In genomic region chr17:68422821-68423220, GRCh38 we compare ENCODE assay signal across 21 cellular contexts. TPM values are rescaled to one million over a fixed set of nuclear protein-coding genes. Genes with fewer than 3 reads are reported as not detected.
DNase-seq lines count a peak whose midpoint lies in the region; ATAC-seq and TF ChIP-seq lines count a peak whose summit lies in the region.
"Had no signal": no experiment of that assay in that cellular context is flagged by ENCODE, and none has a peak within 500 bp of the region (broad histone marks: within the 10 kb centered on the region; RNA-seq: fewer than 3 reads in every experiment).

No MANE protein-coding gene starts in this region.

- H3K4me1 Mint-ChIP-seq in effector memory CD8-positive, alpha-beta T cell (ENCODE audit: low read depth in 2 of 2) = peaks cover 0 to 2% of the 10 kb centered on the region in 2 donors
- peaks cover 3% of the 10 kb centered on the region for H3K4me1 Mint-ChIP-seq in neural progenitor cell
- H3K4me1 Mint-ChIP-seq: CD8-positive, alpha-beta memory T cell had no signal

- H4K20me1 ChIP-seq in neural progenitor cell (ENCODE audit: low read depth) = no peaks in the 10 kb centered on the region

- peaks cover 22% of the 10 kb centered on the region for H3K36me3 Mint-ChIP-seq in effector memory CD8-positive, alpha-beta T cell (ENCODE audit: insufficient read depth)
- H3K36me3 Mint-ChIP-seq in neural progenitor cell = peaks cover 13% of the 10 kb centered on the region

- no peak for TF ChIP-seq CTCF in neural progenitor cell (IDR thresholded peaks at IDR 0.05)

- no peaks in the 10 kb centered on the region for H3K9me3 Mint-ChIP-seq in effector memory CD8-positive, alpha-beta T cell
- H3K9me3 Mint-ChIP-seq in neural progenitor cell = no peaks in the 10 kb centered on the region
- H3K9me3 Mint-ChIP-seq: CD4-positive, CD25-positive, alpha-beta regulatory T cell; CD8-positive, alpha-beta memory T cell had no signal

- no peak overlapping the region for H3K4me3 ChIP-seq in neural progenitor cell
- H3K4me3 ChIP-seq: GM23248 had no signal

- H3K9ac ChIP-seq in neural progenitor cell = no peak overlapping the region
- H3K9ac ChIP-seq: GM23248 had no signal

- H3K27ac ChIP-seq in neural progenitor cell = no peak overlapping the region
- H3K27ac ChIP-seq: GM23248 had no signal

- H3K27me3 Mint-ChIP-seq in effector memory CD8-positive, alpha-beta T cell = no peaks in the 10 kb centered on the region
- H3K27me3 Mint-ChIP-seq in neural progenitor cell (ENCODE audit: insufficient read depth, low read depth) = peaks cover 2% of the 10 kb centered on the region
- H3K27me3 Mint-ChIP-seq: CD4-positive, CD25-positive, alpha-beta regulatory T cell; CD8-positive, alpha-beta memory T cell had no signal

- no peak overlapping the region for H3K4me2 ChIP-seq in neural progenitor cell

- peaks cover 8% of the 10 kb centered on the region for H3K4me1 ChIP-seq in neural progenitor cell
- H3K4me1 ChIP-seq: BE2C had no signal

- H3K36me3 ChIP-seq in neural progenitor cell = no peaks in the 10 kb centered on the region
- H3K36me3 ChIP-seq: BE2C had no signal

- no peak overlapping the region for H2AFZ ChIP-seq in neural progenitor cell (replicated peaks)
- H2AFZ ChIP-seq: GM23248 had no signal

- H3K27ac Mint-ChIP-seq in effector memory CD8-positive, alpha-beta T cell = peak overlapping the region; percentile 13 to 23
- H3K27ac Mint-ChIP-seq in neural progenitor cell = no peak overlapping the region
- H3K27ac Mint-ChIP-seq: HFFc6 had no signal

- DNase-seq in H4 (ENCODE audit: low spot score) (peak; percentile 2), neural progenitor cell (ENCODE audit: low spot score) (peak; percentile 1), ureter (ENCODE audit: low spot score) (peak; percentile 23), T1000 (lab: John Stamatoyannopoulos, UW) (no peak), NCI-H146 treated with DMSO at 0.1 percent for 48 hours (lab: John Stamatoyannopoulos, UW; ENCODE audit: unreplicated experiment) (no peak), RPMI8226 (no peak)
- no peak for DNase-seq in effector memory CD8-positive, alpha-beta T cell
- DNase-seq: ACHN; BE2C; C1 segment of cervical spinal cord; CD4-positive, CD25-positive, alpha-beta regulatory T cell; CD8-positive, alpha-beta memory T cell; COR-L47; DMS 273 treated with DMSO at 0.1 percent for 48 hours; DMS53; DND-41; GM23248; H7; HFFc6; IMR-90 had no signal

- peaks cover 5% of the 10 kb centered on the region for H3F3A ChIP-seq in neural progenitor cell (ENCODE audit: low read depth)

- no peak for ATAC-seq in effector memory CD8-positive, alpha-beta T cell (replicated peaks)
- ATAC-seq: HCT116 had no signal

- no peaks in the 10 kb centered on the region for H3K27me3 ChIP-seq in neural progenitor cell

- no peaks in the 10 kb centered on the region for H3K9me3 ChIP-seq in neural progenitor cell (ENCODE audit: low read depth)
- H3K9me3 ChIP-seq: BE2C had no signal

- no peaks in the 10 kb centered on the region for H3K79me2 ChIP-seq in neural progenitor cell (ENCODE audit: low read depth)

- no peak overlapping the region for H3K4me3 Mint-ChIP-seq in effector memory CD8-positive, alpha-beta T cell
- no peak overlapping the region for H3K4me3 Mint-ChIP-seq in neural progenitor cell
- H3K4me3 Mint-ChIP-seq: CD4-positive, CD25-positive, alpha-beta regulatory T cell; CD8-positive, alpha-beta memory T cell; HFFc6 had no signal

RNA-seq across cellular contexts. Expression of gene WIPI1, which starts 34.5 kb away (rescaled TPM):
- 66.0 and 70.8 TPM in 2 replicates for total RNA-seq in H4 (2014; rRNA removed; shearing (Covaris generic))
- total RNA-seq in neural progenitor cell (ENCODE audit: low replicate concordance) (27.8 and 29.5 TPM in 2 replicates), ureter (43.6 TPM)

Comparison
In these comparisons a context has a peak if more than half of its experiments do, and no peak if none do; other contexts are left out.
1. DNase-seq: peak in H4 (single experiment), neural progenitor cell (single experiment) and ureter (single experiment); none in effector memory CD8-positive, alpha-beta T cell (0 of 3), T1000 (single experiment), NCI-H146 treated with DMSO at 0.1 percent for 48 hours (single experiment) and RPMI8226 (single experiment).